Comparison of ENCODE assay signal across 15 cellular contexts in genomic region chr3:15356186-15356585, GRCh38. TPM values are rescaled to one million over a fixed set of nuclear protein-coding genes. Genes with fewer than 3 reads are reported as not detected.
A peak's percentile ranks its signal among the peaks of the same experiment; 100 is the strongest.
DNase-seq lines count a peak whose midpoint lies in the region; ATAC-seq, FAIRE-seq and TF ChIP-seq lines count a peak whose summit lies in the region.
"Had no signal": no experiment of that assay in that cellular context is flagged by ENCODE, and none has a peak within 500 bp of the region (broad histone marks: within the 10 kb centered on the region; RNA-seq: fewer than 3 reads in every experiment).

No MANE protein-coding gene starts in this region.

- H3K9ac ChIP-seq in HUES48 (ENCODE audit: low read depth, low read length) (peak overlapping the region; percentile 15; the same call in 1 of the 2 replicates), GM12878 (ENCODE audit: control insufficient read depth, insufficient read depth, low read length) (no peak overlapping the region)
- H3K9ac ChIP-seq: parathyroid adenoma had no signal

- H3K4me2 ChIP-seq in GM12878 (ENCODE audit: control insufficient read depth, insufficient read depth): peak overlapping the region; percentile 51; the same call in 1 of the 2 replicates

- RAD21 ChIA-PET in GM12878 (lab: Charles Lee; ENCODE audit: unreplicated experiment): interaction anchor here (1.0 to 1.2 kb wide), 2 partner anchors 23 to 149 kb away, joined by 3 to 4 read pairs; partner anchors contain the start of gene SH3BP5

- H3K27ac Mint-ChIP-seq in CD4-positive, alpha-beta memory T cell: peak overlapping the region; percentile 90 to 99 (median 97)
- peak overlapping the region; percentile 9 to 66 for H3K27ac Mint-ChIP-seq in natural killer cell treated with Interleukin-12 subunit alpha and Interleukin-12 subunit beta and Interleukin-15 and Interleukin-18, amount 100 ng/mL, for 72 hours

- H3K4me3 ChIP-seq in CD4-positive, alpha-beta memory T cell (ENCODE audit: low read length in 2 of 2): peak overlapping the region in 1 of 2 donors; percentile 49
- H3K4me3 ChIP-seq in HUES48 (ENCODE audit: low read depth, low read length) (no peak overlapping the region), GM12878 (no peak overlapping the region), right atrium auricular region (no peak overlapping the region), MG63 (no peak overlapping the region)
- H3K4me3 ChIP-seq: colonic mucosa had no signal

- H3K9me3 ChIP-seq in CD4-positive, alpha-beta memory T cell (ENCODE audit: control insufficient read depth in 1 of 2, low read length in 2 of 2): no peaks in the 10 kb centered on the region
- H3K9me3 ChIP-seq in HUES48 (ENCODE audit: control insufficient read depth, insufficient read depth, low read length) (no peaks in the 10 kb centered on the region), GM12878 (replicated peaks; ENCODE audit: control insufficient read depth, insufficient read depth, low read length) (peaks cover 6% of the 10 kb centered on the region; the same call in 1 of the 3 replicates), right atrium auricular region (peaks cover 0 to 5% of the 10 kb centered on the region in 2 donors), MG63 (no peaks in the 10 kb centered on the region)
- H3K9me3 ChIP-seq: colonic mucosa had no signal

- TF ChIP-seq POLR2A in GM12878 (IDR thresholded peaks at IDR 0.05; ENCODE audit: low read depth, low read length): no peak

- peak overlapping the region; percentile 62 to 91 (median 80) for H3K4me3 Mint-ChIP-seq in CD4-positive, alpha-beta memory T cell
- peak overlapping the region; percentile 27 for H3K4me3 Mint-ChIP-seq in natural killer cell treated with Interleukin-12 subunit alpha and Interleukin-12 subunit beta and Interleukin-15 and Interleukin-18, amount 100 ng/mL, for 72 hours

- H3K36me3 Mint-ChIP-seq in CD4-positive, alpha-beta memory T cell: peaks cover 0 to 1% of the 10 kb centered on the region in 2 donors
- H3K36me3 Mint-ChIP-seq in natural killer cell treated with Interleukin-12 subunit alpha and Interleukin-12 subunit beta and Interleukin-15 and Interleukin-18, amount 100 ng/mL, for 72 hours: no peaks in the 10 kb centered on the region

- 97% methylated on average over 2 of the region's 2 CpGs for WGBS in GM12878 (ENCODE audit: insufficient coverage, insufficient replicate concordance, low lambda C conversion rate, missing lambda C conversion rate)

- H3K36me3 ChIP-seq in CD4-positive, alpha-beta memory T cell (ENCODE audit: insufficient read depth, low read length): no peaks in the 10 kb centered on the region
- no peaks in the 10 kb centered on the region for H3K36me3 ChIP-seq in HUES48 (ENCODE audit: control insufficient read depth, insufficient read depth, low read length)
- no peaks in the 10 kb centered on the region for H3K36me3 ChIP-seq in GM12878 (ENCODE audit: control insufficient read depth in 2 of 2, insufficient read depth in 2 of 2, low read length in 1 of 2)
- no peaks in the 10 kb centered on the region for H3K36me3 ChIP-seq in right atrium auricular region
- no peaks in the 10 kb centered on the region for H3K36me3 ChIP-seq in MG63
- H3K36me3 ChIP-seq: colonic mucosa had no signal

- ATAC-seq in GM12878: no peak
- ATAC-seq in natural killer cell treated with Interleukin-12 subunit alpha and Interleukin-12 subunit beta and Interleukin-15 and Interleukin-18, amount 100 ng/mL, for 72 hours: no peak
- ATAC-seq: left colon had no signal

- peak overlapping the region; percentile 72 for H3K27ac ChIP-seq in CD4-positive, alpha-beta memory T cell (ENCODE audit: low read depth, low read length)
- H3K27ac ChIP-seq in HUES48 (ENCODE audit: low read depth, low read length) (peak overlapping the region; percentile 87), GM12878 (ENCODE audit: control insufficient read depth, insufficient read depth) (peak overlapping the region; percentile 67), right atrium auricular region (no peak overlapping the region), RWPE1 (no peak overlapping the region)
- H3K27ac ChIP-seq: colonic mucosa, parathyroid adenoma had no signal

- H3K27me3 Mint-ChIP-seq in CD4-positive, alpha-beta memory T cell: no peaks in the 10 kb centered on the region
- no peaks in the 10 kb centered on the region for H3K27me3 Mint-ChIP-seq in natural killer cell treated with Interleukin-12 subunit alpha and Interleukin-12 subunit beta and Interleukin-15 and Interleukin-18, amount 100 ng/mL, for 72 hours

- TF ChIP-seq EP300 in GM12878 (IDR thresholded peaks at IDR 0.05; ENCODE audit: borderline replicate concordance in 1 of 2, control insufficient read depth in 1 of 2, low read depth in 2 of 2, low read length in 2 of 2): no peak

- no peaks in the 10 kb centered on the region for H4K20me1 ChIP-seq in GM12878 (ENCODE audit: control insufficient read depth, insufficient read depth)

- H3K27me3 ChIP-seq in CD4-positive, alpha-beta memory T cell (ENCODE audit: insufficient read depth, low read length): no peaks in the 10 kb centered on the region
- 0 out of 2 replicates have a peak, but pooled peaks cover 2% of the 10 kb centered on the region for H3K27me3 ChIP-seq in HUES48 (ENCODE audit: control insufficient read depth, insufficient read depth, low read length)
- H3K27me3 ChIP-seq in GM12878 (replicated peaks in 1 of 2; ENCODE audit: control insufficient read depth in 2 of 2, insufficient read depth in 2 of 2, low read length in 1 of 2): no peaks in the 10 kb centered on the region
- no peaks in the 10 kb centered on the region for H3K27me3 ChIP-seq in right atrium auricular region
- no peaks in the 10 kb centered on the region for H3K27me3 ChIP-seq in MG63
- H3K27me3 ChIP-seq: colonic mucosa had no signal

- H3K4me1 Mint-ChIP-seq in CD4-positive, alpha-beta memory T cell: peaks cover 30 to 58% (median 46%) of the 10 kb centered on the region in 4 donors
- peaks cover 16 to 17% of the 10 kb centered on the region in 2 donors for H3K4me1 Mint-ChIP-seq in natural killer cell treated with Interleukin-12 subunit alpha and Interleukin-12 subunit beta and Interleukin-15 and Interleukin-18, amount 100 ng/mL, for 72 hours (ENCODE audit: low read depth in 2 of 2)

- no peak for TF ChIP-seq CTCF in GM12878 (IDR thresholded peaks at IDR 0.05 in 2 of 3, conservative IDR thresholded peaks at IDR 0.05 in 1 of 3; ENCODE audit: control insufficient read depth in 2 of 3, extremely low read depth in 1 of 3, insufficient read depth in 1 of 3, low read depth in 3 of 3, low read length in 3 of 3)
- TF ChIP-seq CTCF in right atrium auricular region (IDR thresholded peaks at IDR 0.05): no peak
- TF ChIP-seq CTCF in RWPE1 (conservative IDR thresholded peaks at IDR 0.05; ENCODE audit: low read depth): no peak

- BruUV-seq in GM12878 (replicated peaks; lab: Mats Ljungman, UMichigan): TSS peak; percentile 89

- no peak for FAIRE-seq in GM12878 (lab: Jason Lieb, UNC)
- FAIRE-seq: H54 had no signal

- intact Hi-C loops in CD4-positive, alpha-beta memory T cell (cut with micrococcal nuclease): loop anchor here (1.0 kb wide), 1 partner anchor 9 kb away; no protein-coding TSS in a partner anchor
- intact Hi-C loops in GM12878 (cut with micrococcal nuclease; ENCODE audit: unreplicated experiment): no loop called here

- peaks cover 67% of the 10 kb centered on the region for H3K4me1 ChIP-seq in CD4-positive, alpha-beta memory T cell (ENCODE audit: insufficient read depth, low read length)
- peaks cover 18% of the 10 kb centered on the region for H3K4me1 ChIP-seq in HUES48 (ENCODE audit: control insufficient read depth, insufficient read depth, low read length)
- peaks cover 37% of the 10 kb centered on the region for H3K4me1 ChIP-seq in GM12878 (ENCODE audit: control insufficient read depth, insufficient read depth, low read length)
- H3K4me1 ChIP-seq in right atrium auricular region: no peaks in the 10 kb centered on the region
- H3K4me1 ChIP-seq: colonic mucosa, parathyroid adenoma had no signal

- POLR2A ChIA-PET in CD4-positive, alpha-beta memory T cell (lab: Charles Lee; ENCODE audit: partially characterized antibody): interaction anchor here (0.8 to 3.0 kb wide), 5 partner anchors 8 to 85 kb away, joined by 3 to 20 read pairs (median 5); partner anchors contain the start of gene SH3BP5
- POLR2A ChIA-PET in GM12878 (lab: Charles Lee): interaction anchor here (0.7 to 3.0 kb wide), 4 partner anchors 8 to 209 kb away, joined by 3 to 16 read pairs (median 4); no protein-coding TSS in a partner anchor
- POLR2A ChIA-PET in RWPE1 (lab: Yijun Ruan, JAX; ENCODE audit: low non-redundant PET): no interaction called here

- H3K9me3 Mint-ChIP-seq in CD4-positive, alpha-beta memory T cell: peaks cover 0 to 8% (median 4%) of the 10 kb centered on the region in 8 donors
- no peaks in the 10 kb centered on the region for H3K9me3 Mint-ChIP-seq in natural killer cell treated with Interleukin-12 subunit alpha and Interleukin-12 subunit beta and Interleukin-15 and Interleukin-18, amount 100 ng/mL, for 72 hours

- CTCF ChIA-PET in CD4-positive, alpha-beta memory T cell (lab: Charles Lee; ENCODE audit: partially characterized antibody): interaction anchor here (1.5 to 8.8 kb wide), 5 partner anchors 9 to 89 kb away, joined by 5 to 41 read pairs (median 7); partner anchors contain the start of gene SH3BP5
- CTCF ChIA-PET in GM12878 (lab: Yijun Ruan, JAX): interaction anchor here (0.8 to 4.0 kb wide), 5 partner anchors 8 to 113 kb away, joined by 3 to 13 read pairs (median 3); partner anchors contain the start of gene SH3BP5
- CTCF ChIA-PET in RWPE1 (lab: Yijun Ruan, JAX): no interaction called here

- SMC1A ChIA-PET in GM12878 (lab: Charles Lee; ENCODE audit: uncharacterized antibody, unreplicated experiment): interaction anchor here (0.9 to 2.6 kb wide), 8 partner anchors 10 to 88 kb away, joined by 3 to 23 read pairs (median 4); partner anchors contain the start of gene SH3BP5

- no peak for TF ChIP-seq RAD21 in GM12878 (IDR thresholded peaks at IDR 0.05; ENCODE audit: insufficient read depth, low read depth, low read length)

- DNase-seq in CD4-positive, alpha-beta memory T cell: no peak
- DNase-seq in GM12878 (ENCODE audit: low read depth, low spot score) (no peak), right atrium auricular region (ENCODE audit: low spot score) (no peak), NCI-H1105 (lab: John Stamatoyannopoulos, UW) (no peak), MG63 (no peak), RWPE1 (ENCODE audit: low spot score) (no peak)
- DNase-seq in natural killer cell treated with Interleukin-12 subunit alpha and Interleukin-12 subunit beta and Interleukin-15 and Interleukin-18, amount 100 ng/mL, for 72 hours (ENCODE audit: low spot score): no peak
- DNase-seq: Calu3; colonic mucosa; left colon; NCI-H1694 treated with DMSO at 0.1 percent for 48 hours; stimulated activated CD4-positive, alpha-beta T cell treated with anti-CD3 and anti-CD28 coated beads, Interleukin-2, amount 100 ng/mL, for 48 hours had no signal

- H2AFZ ChIP-seq in GM12878 (ENCODE audit: control insufficient read depth, low read depth, low read length): peak overlapping the region; percentile 64; the same call in 1 of the 2 replicates
- H2AFZ ChIP-seq: parathyroid adenoma had no signal

- in situ Hi-C loops in GM12878 (cut with MboI): loop anchor here (25.0 kb wide), 2 partner anchors 1156 to 1556 kb away; partner anchors contain the start of gene RFTN1

- no peaks in the 10 kb centered on the region for H3K79me2 ChIP-seq in GM12878 (ENCODE audit: control insufficient read depth, insufficient read depth, low read length)
- H3K79me2 ChIP-seq: parathyroid adenoma had no signal

RNA-seq across cellular contexts. Expression of gene SH3BP5, which starts 23.8 kb away (rescaled TPM):
- total RNA-seq in CD4-positive, alpha-beta memory T cell: 10 to 100 TPM; 55.8 to 56.9 TPM
- 100 to 1,000 TPM in 1 of 2 donors, 10 to 100 TPM in 1; 48.2 to 118 TPM for polyA plus RNA-seq in CD4-positive, alpha-beta memory T cell
- 20.0 and 21.6 TPM in 2 replicates for total RNA-seq in GM12878 (2013; cell fraction: nucleolus; rRNA removed)
- total RNA-seq in GM12878 (2014; rRNA removed): 37.9 and 41.0 TPM in 2 replicates
- 45.6 and 46.5 TPM in 2 replicates for total RNA-seq in GM12878 (2014; rRNA removed; fragmentation: Illumina TruSeq; extraction: Trizol)
- total RNA-seq in GM12878 (2021): 60.5 and 64.6 TPM in 2 replicates
- polyA plus RNA-seq in GM12878 (2011; ENCODE audit: low read depth): 11.6 TPM
- polyA plus RNA-seq in GM12878 (2011; rRNA removed): 82.9 and 94.0 TPM in 2 replicates
- 64.1 and 87.7 TPM in 2 replicates for polyA plus RNA-seq in GM12878 (2011; cell fraction: cytosol; rRNA removed)
- polyA plus RNA-seq in GM12878 (2011; cell fraction: nucleus; rRNA removed): 66.7 and 81.4 TPM in 2 replicates
- polyA plus RNA-seq in GM12878 (2012): 17.8 and 20.3 TPM in 2 replicates
- 87.5 and 94.9 TPM in 2 replicates for polyA plus RNA-seq in GM12878 (2014; fragmentation: Illumina TruSeq; extraction: Trizol)
- polyA plus RNA-seq in GM12878 (2014; fragmentation: Nextera tagmentation; extraction: Ambion mirVana): 10 to 100 TPM; 14.9 to 33.8 TPM
- polyA plus RNA-seq in GM12878 (2014; rRNA removed): 71.1 and 74.0 TPM in 2 replicates
- polyA plus RNA-seq in GM12878 (2016; fragmentation: Nextera tagmentation; extraction: Ambion mirVana): 10 to 100 TPM; 29.9 to 35.4 TPM
- 36.2 and 55.3 TPM in 2 replicates for polyA minus RNA-seq in GM12878 (2011; rRNA and poly(A)+ RNA removed)
- 16.4 and 25.8 TPM in 2 replicates for polyA minus RNA-seq in GM12878 (2011; cell fraction: cytosol; rRNA and poly(A)+ RNA removed)
- 16.0 and 31.0 TPM in 2 replicates for polyA minus RNA-seq in GM12878 (2011; cell fraction: nucleus; rRNA and poly(A)+ RNA removed)
- total RNA-seq in natural killer cell treated with Interleukin-12 subunit alpha and Interleukin-12 subunit beta and Interleukin-15 and Interleukin-18, amount 100 ng/mL, for 72 hours: 100 to 1,000 TPM in 1 of 2 donors, 10 to 100 TPM in 1; 58.5 to 165 TPM
- 10 to 100 TPM; 14.4 to 18.4 TPM for total RNA-seq in right atrium auricular region
- 2.8 and 3.1 TPM in 2 replicates for total RNA-seq in MG63 (2014; rRNA removed; shearing (Covaris generic); ENCODE audit: low replicate concordance)

Comparison
In these comparisons a context has a peak if more than half of its experiments do, and no peak if none do; other contexts are left out.
1. H3K27ac ChIP-seq: peak in CD4-positive, alpha-beta memory T cell (single experiment), HUES48 (single experiment) and GM12878 (single experiment); none in right atrium auricular region (0 of 2) and RWPE1 (single experiment).